In the genomic region with DNA sequence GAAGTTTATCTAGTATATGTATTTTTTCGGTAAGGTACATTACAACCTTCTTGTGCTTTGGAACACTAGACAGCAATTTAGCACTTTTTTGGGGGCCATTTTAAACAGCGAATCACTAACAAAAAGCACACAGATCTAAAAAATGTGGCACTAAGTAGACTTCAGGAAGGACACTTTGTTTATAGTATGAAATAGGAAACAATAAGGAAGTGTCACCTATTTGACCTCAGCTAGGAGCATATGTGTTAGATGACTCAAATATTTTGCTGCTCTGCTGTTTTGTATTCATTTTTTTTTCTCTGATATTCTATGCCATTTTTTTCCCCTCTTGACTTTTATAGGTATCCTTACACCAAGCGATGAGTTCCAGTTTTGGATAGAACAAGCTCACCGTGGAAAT, we compare ENCODE assay signal across 25 cellular contexts.
"Had no signal": no experiment of that assay in that cellular context is flagged by ENCODE, and none has a peak within 500 bp of the region (broad histone marks: within the 10 kb centered on the region; RNA-seq: fewer than 3 reads in every experiment).

No MANE protein-coding gene starts in this region.

- ATAC-seq: Panc1, PC-3, T-cell had no signal

- H3K4me2 ChIP-seq: SK-N-SH had no signal

- DNase-seq: IMR-90; Kasumi-1; KG1; MM.1S; NCI-H1092 treated with DMSO at 0.1 percent for 48 hours; NCI-H1436; NCI-H187; NCI-H2029; NCI-H2081 treated with DMSO at 0.1 percent for 48 hours; NCI-H2171; NCI-H226; NCI-H446; NCI-H510A; NCI-H524 treated with DMSO at 0.1 percent for 48 hours; NCI-H69; NCI-H774; NK-92 treated with Interleukin-12 subunit alpha and Interleukin-12 subunit beta, amount 100 ng/mL, for 24 hours; PC-3; SHP77; SK-N-SH; SW 1271; T-cell had no signal

- H3K9me3 Mint-ChIP-seq: T-cell had no signal

- H3K27ac Mint-ChIP-seq: T-cell had no signal

- H3K4me3 Mint-ChIP-seq: T-cell had no signal

- H3K9ac ChIP-seq: SK-N-SH had no signal

- H3K9me3 ChIP-seq: SK-N-SH had no signal

- H3K27ac ChIP-seq: HL-60, RWPE1 had no signal
